8 cellular contexts compared by ENCODE assay signal in the genomic region with DNA sequence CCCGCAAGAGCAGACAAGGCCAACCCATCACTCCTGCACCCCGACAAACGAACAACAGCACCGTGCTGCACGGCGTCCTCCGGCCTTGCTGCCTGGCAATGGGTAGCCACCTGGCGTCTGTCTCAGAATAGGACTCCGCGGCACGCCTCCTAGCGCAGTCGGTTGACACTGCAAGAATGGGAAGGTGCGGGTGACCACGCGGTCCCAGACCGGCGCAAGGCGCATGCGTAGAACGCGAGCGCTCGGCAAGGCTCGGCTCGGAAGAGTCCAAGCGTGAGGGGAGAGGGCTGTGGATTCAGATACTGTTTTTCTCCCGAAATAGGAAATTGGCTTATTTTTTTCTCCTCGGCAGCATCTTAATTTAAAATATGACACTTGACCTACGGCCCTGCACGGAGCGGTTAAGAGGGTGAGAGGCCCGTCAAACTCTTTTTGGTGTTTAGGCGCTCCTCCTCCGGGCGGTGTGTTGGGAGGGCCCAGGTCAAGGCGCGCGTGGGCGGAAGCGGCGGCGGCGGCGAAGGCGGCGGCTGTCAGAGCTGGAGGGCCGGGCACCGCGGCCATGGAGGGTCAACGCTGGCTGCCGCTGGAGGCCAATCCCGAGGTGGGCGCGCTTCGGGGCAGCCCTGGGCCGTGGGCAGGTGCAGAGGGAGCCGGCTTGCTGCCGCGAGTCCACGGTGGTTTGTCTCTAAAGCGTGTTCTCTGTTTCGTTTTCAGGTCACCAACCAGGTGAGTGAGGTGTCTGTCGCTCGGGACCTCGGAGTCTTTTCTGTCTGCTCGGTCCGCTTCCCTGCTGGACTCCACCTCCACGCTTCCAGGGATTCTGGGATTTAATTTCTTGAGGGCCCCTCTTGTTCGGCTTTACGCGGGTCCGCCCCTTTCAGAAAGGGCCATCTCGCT. TPM values are rescaled to one million over a fixed set of nuclear protein-coding genes. Genes with fewer than 3 reads are reported as not detected.
DNase-seq lines count a peak whose midpoint lies in the region; ATAC-seq and TF ChIP-seq lines count a peak whose summit lies in the region.

UCHL3 (plus strand) TSS at position 530 of the 897 bp plus-strand sequence; CDS start at position 560, 30 bp downstream.

- H3K4me1 Mint-ChIP-seq in endodermal cell = peaks cover 8% of the 10 kb centered on the region

- H3K4me1 ChIP-seq in NT2/D1 (ENCODE audit: insufficient read depth, insufficient read length) (no peaks in the 10 kb centered on the region), endodermal cell (ENCODE audit: control insufficient read depth, insufficient read depth, low read length) (no peaks in the 10 kb centered on the region)

- WGBS in endodermal cell (ENCODE audit: insufficient coverage in 1 of 2, insufficient read length in 1 of 2), 2 experiments = 0 to 1% methylated on average over 38 to 74 of the region's 74 CpGs

- no peaks in the 10 kb centered on the region for H3K9me3 ChIP-seq in NT2/D1 (ENCODE audit: insufficient read depth, low read length)
- H3K9me3 ChIP-seq in endodermal cell (ENCODE audit: control insufficient read depth, low read length) = no peaks in the 10 kb centered on the region

- H3K27me3 ChIP-seq in NT2/D1 (ENCODE audit: insufficient read depth, insufficient read length) (peaks cover 3% of the 10 kb centered on the region), endodermal cell (ENCODE audit: control insufficient read depth, insufficient read depth, low read length, poor library complexity, severe bottlenecking) (no peaks in the 10 kb centered on the region)

- H3K36me3 ChIP-seq in NT2/D1 (ENCODE audit: insufficient read depth, insufficient read length, low read length) = peaks cover 6% of the 10 kb centered on the region
- peaks cover 10% of the 10 kb centered on the region for H3K36me3 ChIP-seq in endodermal cell (ENCODE audit: control insufficient read depth, insufficient read depth, low read length)

- peak within 1 kb of the TSS; percentile 99 for H3K27ac Mint-ChIP-seq in endodermal cell

- no peaks in the 10 kb centered on the region for H3K9me3 Mint-ChIP-seq in endodermal cell

- H3K9ac ChIP-seq in NT2/D1 (ENCODE audit: insufficient read length, low read depth) = peak within 1 kb of the TSS; percentile 88
- peak within 1 kb of the TSS; percentile 84 for H3K9ac ChIP-seq in endodermal cell (ENCODE audit: extremely low read depth, low read length, poor library complexity, severe bottlenecking)

- peak; percentile 98 for ATAC-seq in GM21367 (IDR thresholded peaks at IDR 0.05; ENCODE audit: unreplicated experiment)

- in situ Hi-C loops in Caki2 (cut with HindIII; ENCODE audit: low pct_unique_long_range_greater_than_20kb, low sequenced_read_pairs) = no loop called here

- DNase-seq in Caki2 (ENCODE audit: low read depth) (peak; percentile 89), HUDEP-2 (lab: John Stamatoyannopoulos, UW; ENCODE audit: unreplicated experiment in 76 of 76) (peak; percentile 8 to 98 (median 94)), NT2/D1 (ENCODE audit: low read depth, low spot score) (peak; percentile 95), endodermal cell (peak; percentile 99), mesenteric fat pad (ENCODE audit: low spot score) (peak; percentile 99)
- DNase-seq in activated CD8-positive, alpha-beta memory T cell treated with anti-CD3 and anti-CD28 coated beads, Interleukin-2, amount 50 U/mL, for 1 hour (ENCODE audit: extremely low read depth) = peak; percentile 90
- DNase-seq in stimulated activated CD8-positive, alpha-beta memory T cell treated with anti-CD3 and anti-CD28 coated beads, Interleukin-15, amount 100 ng/mL, for 4 hours (ENCODE audit: low read depth in 2 of 2) = peak; percentile 91 to 96

- peak within 1 kb of the TSS; percentile 94 for H3K27ac ChIP-seq in endodermal cell (ENCODE audit: low read depth, low read length)

- H3K4me3 ChIP-seq in NT2/D1 (ENCODE audit: insufficient read length, low read depth) (peak within 1 kb of the TSS; percentile 86), endodermal cell (ENCODE audit: low read length) (peak within 1 kb of the TSS; percentile 95)

- H3K4me3 Mint-ChIP-seq in endodermal cell = peak within 1 kb of the TSS; percentile 89

- H3K27me3 Mint-ChIP-seq in endodermal cell (ENCODE audit: insufficient read depth) = peaks cover 4% of the 10 kb centered on the region

- H3K36me3 Mint-ChIP-seq in endodermal cell (ENCODE audit: low read depth) = peaks cover 3% of the 10 kb centered on the region

- peak; percentile 93 for TF ChIP-seq CTCF in endodermal cell (conservative IDR thresholded peaks at IDR 0.05)

RNA-seq across cellular contexts. Expression of gene UCHL3, which starts in this region (rescaled TPM):
- total RNA-seq in Caki2 (2014; rRNA removed; shearing (Covaris generic); ENCODE audit: low replicate concordance) = 13.2 and 25.0 TPM in 2 replicates
- total RNA-seq in endodermal cell (10 to 100 TPM; 27.6 to 30.6 TPM), mesenteric fat pad (38.8 TPM)
- polyA plus RNA-seq in endodermal cell (2013, experiment 1 of 2) = 30.6 TPM
- polyA plus RNA-seq in endodermal cell (2013, experiment 2 of 2) = 30.3 TPM

Comparison
In these comparisons a context has a peak if more than half of its experiments do, and no peak if none do; other contexts are left out.
1. Peak in every context shown above with its lines: DNase-seq, ATAC-seq, H3K4me3 ChIP-seq and H3K27ac ChIP-seq.